1 cellular context compared by ENCODE assay signal in genomic region chr17:37643118-37643766, GRCh38.
TF ChIP-seq lines count a peak whose summit lies in the region.

Gene DDX52 (minus strand): TSS chr17:37643446. CDS start chr17:37643420, 26 bp downstream.

TF ChIP-seq in HepG2, 621 proteins besides CTCF, POLR2A, EP300 and RAD21 (continued from another document and continues in another):
- no peak for TF ChIP-seq CBX1 (IDR thresholded peaks at IDR 0.05; ENCODE audit: low read depth)
- no peak for TF ChIP-seq NFIB (CRISPR knock-in tag; IDR thresholded peaks at IDR 0.05; ENCODE audit: borderline replicate concordance)
- peak; percentile 58; the same call in 1 of the 2 replicates for TF ChIP-seq ZNF747 (CRISPR knock-in tag; IDR thresholded peaks at IDR 0.05; ENCODE audit: borderline replicate concordance)
- no peak for TF ChIP-seq SNAPC5 (CRISPR knock-in tag; IDR thresholded peaks at IDR 0.05; ENCODE audit: borderline replicate concordance)
- no peak; the same call in 1 of the 2 replicates for TF ChIP-seq MYNN (CRISPR knock-in tag; IDR thresholded peaks at IDR 0.05; ENCODE audit: low read depth)
- TF ChIP-seq XRCC5 (optimal IDR thresholded peaks at IDR 0.05; ENCODE audit: low read length) = peak; percentile 15
- TF ChIP-seq NR2F1 (CRISPR knock-in tag; IDR thresholded peaks at IDR 0.05) = no peak
- TF ChIP-seq ZNF605 (CRISPR knock-in tag; IDR thresholded peaks at IDR 0.05) = peak; percentile 21; the same call in 1 of the 2 replicates
- TF ChIP-seq NFRKB (IDR thresholded peaks at IDR 0.05) = no peak
- no peak for TF ChIP-seq ZNF558 (CRISPR knock-in tag; IDR thresholded peaks at IDR 0.05; ENCODE audit: borderline replicate concordance)
- TF ChIP-seq PRPF4 (IDR thresholded peaks at IDR 0.05; ENCODE audit: low read depth, low read length, poor library complexity, severe bottlenecking) = no peak
- no peak for TF ChIP-seq IRX3 (CRISPR knock-in tag; IDR thresholded peaks at IDR 0.05; ENCODE audit: borderline replicate concordance, low read depth)
- no peak for TF ChIP-seq ZNF468 (CRISPR knock-in tag; IDR thresholded peaks at IDR 0.05)
- TF ChIP-seq ZNF24 (IDR thresholded peaks at IDR 0.05) = no peak
- no peak for TF ChIP-seq ZNF432 (CRISPR knock-in tag; IDR thresholded peaks at IDR 0.05; ENCODE audit: borderline replicate concordance)
- peak; percentile 56 for TF ChIP-seq PHF21A (CRISPR knock-in tag; IDR thresholded peaks at IDR 0.05)
- no peak for TF ChIP-seq SP2 (CRISPR knock-in tag; IDR thresholded peaks at IDR 0.05)
- TF ChIP-seq U2AF1 (optimal IDR thresholded peaks at IDR 0.05; ENCODE audit: low read depth, low read length) = no peak
- TF ChIP-seq, protein P1, sequence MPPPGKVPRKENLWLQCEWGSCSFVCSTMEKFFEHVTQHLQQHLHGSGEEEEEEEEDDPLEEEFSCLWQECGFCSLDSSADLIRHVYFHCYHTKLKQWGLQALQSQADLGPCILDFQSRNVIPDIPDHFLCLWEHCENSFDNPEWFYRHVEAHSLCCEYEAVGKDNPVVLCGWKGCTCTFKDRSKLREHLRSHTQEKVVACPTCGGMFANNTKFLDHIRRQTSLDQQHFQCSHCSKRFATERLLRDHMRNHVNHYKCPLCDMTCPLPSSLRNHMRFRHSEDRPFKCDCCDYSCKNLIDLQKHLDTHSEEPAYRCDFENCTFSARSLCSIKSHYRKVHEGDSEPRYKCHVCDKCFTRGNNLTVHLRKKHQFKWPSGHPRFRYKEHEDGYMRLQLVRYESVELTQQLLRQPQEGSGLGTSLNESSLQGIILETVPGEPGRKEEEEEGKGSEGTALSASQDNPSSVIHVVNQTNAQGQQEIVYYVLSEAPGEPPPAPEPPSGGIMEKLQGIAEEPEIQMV (CRISPR knock-in tag; IDR thresholded peaks at IDR 0.05; ENCODE audit: low read depth) = no peak
- no peak for TF ChIP-seq ZNF674 (CRISPR knock-in tag; IDR thresholded peaks at IDR 0.05; ENCODE audit: low read depth)
- TF ChIP-seq FOXP1 (IDR thresholded peaks at IDR 0.05) = no peak
- no peak for TF ChIP-seq FOXP1 (CRISPR knock-in tag; IDR thresholded peaks at IDR 0.05)
- TF ChIP-seq ZNF891 (CRISPR knock-in tag; IDR thresholded peaks at IDR 0.05) = peak; percentile 75; the same call in 1 of the 2 replicates
- TF ChIP-seq ZNF7 (CRISPR knock-in tag; IDR thresholded peaks at IDR 0.05) = no peak
- TF ChIP-seq THAP9 (CRISPR knock-in tag; IDR thresholded peaks at IDR 0.05; ENCODE audit: borderline replicate concordance) = peak; percentile 26; the same call in 1 of the 2 replicates
- TF ChIP-seq, protein P2, sequence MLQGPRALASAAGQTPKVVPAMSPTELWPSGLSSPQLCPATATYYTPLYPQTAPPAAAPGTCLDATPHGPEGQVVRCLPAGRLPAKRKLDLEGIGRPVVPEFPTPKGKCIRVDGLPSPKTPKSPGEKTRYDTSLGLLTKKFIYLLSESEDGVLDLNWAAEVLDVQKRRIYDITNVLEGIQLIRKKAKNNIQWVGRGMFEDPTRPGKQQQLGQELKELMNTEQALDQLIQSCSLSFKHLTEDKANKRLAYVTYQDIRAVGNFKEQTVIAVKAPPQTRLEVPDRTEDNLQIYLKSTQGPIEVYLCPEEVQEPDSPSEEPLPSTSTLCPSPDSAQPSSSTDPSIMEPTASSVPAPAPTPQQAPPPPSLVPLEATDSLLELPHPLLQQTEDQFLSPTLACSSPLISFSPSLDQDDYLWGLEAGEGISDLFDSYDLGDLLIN (CRISPR knock-in tag; IDR thresholded peaks at IDR 0.05; ENCODE audit: borderline replicate concordance) = no peak
- TF ChIP-seq ZNF143 (CRISPR knock-in tag; IDR thresholded peaks at IDR 0.05) = peak; percentile 75
- no peak for TF ChIP-seq ZHX2 (IDR thresholded peaks at IDR 0.05; ENCODE audit: low read depth)
- peak; percentile 81 for TF ChIP-seq ZHX2 (CRISPR knock-in tag; IDR thresholded peaks at IDR 0.05; ENCODE audit: borderline replicate concordance)
- TF ChIP-seq KLF6 (CRISPR knock-in tag; IDR thresholded peaks at IDR 0.05) = no peak; the same call in 1 of the 2 replicates
- TF ChIP-seq MAZ (IDR thresholded peaks at IDR 0.05; ENCODE audit: borderline replicate concordance, low read depth, low read length) = peak; percentile 61; the same call in 1 of the 2 replicates
- TF ChIP-seq MAZ (CRISPR knock-in tag; IDR thresholded peaks at IDR 0.05; ENCODE audit: low read depth) = no peak
- no peak for TF ChIP-seq ZNF724P (CRISPR knock-in tag; IDR thresholded peaks at IDR 0.05; ENCODE audit: borderline replicate concordance)
- no peak for TF ChIP-seq TEAD3 (CRISPR knock-in tag; optimal IDR thresholded peaks at IDR 0.05; ENCODE audit: borderline replicate concordance)
- no peak; the same call in 1 of the 2 replicates for TF ChIP-seq NFKB2 (CRISPR knock-in tag; IDR thresholded peaks at IDR 0.05; ENCODE audit: borderline replicate concordance)
- no peak for TF ChIP-seq FOXO1 (CRISPR knock-in tag; IDR thresholded peaks at IDR 0.05)
- TF ChIP-seq, protein P3, sequence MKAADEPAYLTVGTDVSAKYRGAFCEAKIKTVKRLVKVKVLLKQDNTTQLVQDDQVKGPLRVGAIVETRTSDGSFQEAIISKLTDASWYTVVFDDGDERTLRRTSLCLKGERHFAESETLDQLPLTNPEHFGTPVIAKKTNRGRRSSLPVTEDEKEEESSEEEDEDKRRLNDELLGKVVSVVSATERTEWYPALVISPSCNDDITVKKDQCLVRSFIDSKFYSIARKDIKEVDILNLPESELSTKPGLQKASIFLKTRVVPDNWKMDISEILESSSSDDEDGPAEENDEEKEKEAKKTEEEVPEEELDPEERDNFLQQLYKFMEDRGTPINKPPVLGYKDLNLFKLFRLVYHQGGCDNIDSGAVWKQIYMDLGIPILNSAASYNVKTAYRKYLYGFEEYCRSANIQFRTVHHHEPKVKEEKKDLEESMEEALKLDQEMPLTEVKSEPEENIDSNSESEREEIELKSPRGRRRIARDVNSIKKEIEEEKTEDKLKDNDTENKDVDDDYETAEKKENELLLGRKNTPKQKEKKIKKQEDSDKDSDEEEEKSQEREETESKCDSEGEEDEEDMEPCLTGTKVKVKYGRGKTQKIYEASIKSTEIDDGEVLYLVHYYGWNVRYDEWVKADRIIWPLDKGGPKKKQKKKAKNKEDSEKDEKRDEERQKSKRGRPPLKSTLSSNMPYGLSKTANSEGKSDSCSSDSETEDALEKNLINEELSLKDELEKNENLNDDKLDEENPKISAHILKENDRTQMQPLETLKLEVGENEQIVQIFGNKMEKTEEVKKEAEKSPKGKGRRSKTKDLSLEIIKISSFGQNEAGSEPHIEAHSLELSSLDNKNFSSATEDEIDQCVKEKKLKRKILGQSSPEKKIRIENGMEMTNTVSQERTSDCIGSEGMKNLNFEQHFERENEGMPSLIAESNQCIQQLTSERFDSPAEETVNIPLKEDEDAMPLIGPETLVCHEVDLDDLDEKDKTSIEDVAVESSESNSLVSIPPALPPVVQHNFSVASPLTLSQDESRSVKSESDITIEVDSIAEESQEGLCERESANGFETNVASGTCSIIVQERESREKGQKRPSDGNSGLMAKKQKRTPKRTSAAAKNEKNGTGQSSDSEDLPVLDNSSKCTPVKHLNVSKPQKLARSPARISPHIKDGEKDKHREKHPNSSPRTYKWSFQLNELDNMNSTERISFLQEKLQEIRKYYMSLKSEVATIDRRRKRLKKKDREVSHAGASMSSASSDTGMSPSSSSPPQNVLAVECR (CRISPR knock-in tag; IDR thresholded peaks at IDR 0.05; ENCODE audit: borderline replicate concordance) = peak; percentile 56; the same call in 1 of the 2 replicates
- no peak for TF ChIP-seq ZZZ3 (CRISPR knock-in tag; IDR thresholded peaks at IDR 0.05; ENCODE audit: borderline replicate concordance)
- no peak for TF ChIP-seq ZNF510 (CRISPR knock-in tag; IDR thresholded peaks at IDR 0.05; ENCODE audit: low read depth)
- no peak for TF ChIP-seq NFYB (CRISPR knock-in tag; IDR thresholded peaks at IDR 0.05)
- no peak for TF ChIP-seq TCF12 (IDR thresholded peaks at IDR 0.05)
- no peak for TF ChIP-seq TCF12 (CRISPR knock-in tag; IDR thresholded peaks at IDR 0.05)
- TF ChIP-seq, protein P4, sequence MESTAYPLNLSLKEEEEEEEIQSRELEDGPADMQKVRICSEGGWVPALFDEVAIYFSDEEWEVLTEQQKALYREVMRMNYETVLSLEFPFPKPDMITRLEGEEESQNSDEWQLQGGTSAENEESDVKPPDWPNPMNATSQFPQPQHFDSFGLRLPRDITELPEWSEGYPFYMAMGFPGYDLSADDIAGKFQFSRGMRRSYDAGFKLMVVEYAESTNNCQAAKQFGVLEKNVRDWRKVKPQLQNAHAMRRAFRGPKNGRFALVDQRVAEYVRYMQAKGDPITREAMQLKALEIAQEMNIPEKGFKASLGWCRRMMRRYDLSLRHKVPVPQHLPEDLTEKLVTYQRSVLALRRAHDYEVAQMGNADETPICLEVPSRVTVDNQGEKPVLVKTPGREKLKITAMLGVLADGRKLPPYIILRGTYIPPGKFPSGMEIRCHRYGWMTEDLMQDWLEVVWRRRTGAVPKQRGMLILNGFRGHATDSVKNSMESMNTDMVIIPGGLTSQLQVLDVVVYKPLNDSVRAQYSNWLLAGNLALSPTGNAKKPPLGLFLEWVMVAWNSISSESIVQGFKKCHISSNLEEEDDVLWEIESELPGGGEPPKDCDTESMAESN (CRISPR knock-in tag; conservative IDR thresholded peaks at IDR 0.05) = no peak; the same call in 1 of the 2 replicates
- peak; percentile 11; the same call in 1 of the 2 replicates for TF ChIP-seq ETV5 (CRISPR knock-in tag; IDR thresholded peaks at IDR 0.05; ENCODE audit: borderline replicate concordance)
- no peak for TF ChIP-seq MED1 (CRISPR knock-in tag; IDR thresholded peaks at IDR 0.05)
